Comparison of ENCODE assay signal across 11 cellular contexts in the genomic region with DNA sequence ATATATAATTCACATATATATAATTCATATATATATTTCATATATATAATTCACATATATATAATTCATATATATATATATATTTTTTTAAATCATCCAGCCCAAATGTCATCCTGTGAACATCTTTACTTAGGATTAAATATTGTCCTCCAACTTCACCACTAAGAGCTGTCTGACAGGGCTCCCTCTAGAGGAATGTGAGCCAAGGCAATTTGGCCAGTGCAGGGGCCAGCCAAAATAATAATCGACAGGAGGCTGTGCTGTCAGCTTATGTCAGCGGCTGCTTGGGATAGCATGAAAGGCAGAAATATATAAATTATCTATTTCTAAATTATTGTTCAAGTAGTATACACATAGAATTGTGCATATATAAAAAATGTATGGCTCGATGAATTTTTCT. TPM values are rescaled to one million over a fixed set of nuclear protein-coding genes. Genes with fewer than 3 reads are reported as not detected.
A peak's percentile ranks its signal among the peaks of the same experiment; 100 is the strongest.
DNase-seq lines count a peak whose midpoint lies in the region; ATAC-seq, FAIRE-seq and TF ChIP-seq lines count a peak whose summit lies in the region.
"Had no signal": no experiment of that assay in that cellular context is flagged by ENCODE, and none has a peak within 500 bp of the region (broad histone marks: within the 10 kb centered on the region; RNA-seq: fewer than 3 reads in every experiment).

No MANE protein-coding gene starts in this region.

- DNase-seq in LHCN-M2 (ENCODE audit: low read depth) (peak; percentile 5), mammary epithelial cell (peak; percentile 9), mesendoderm (peak; percentile 14), gastrocnemius medialis (no peak), NCI-H1417 (lab: John Stamatoyannopoulos, UW) (no peak), T-helper 2 cell (no peak)
- DNase-seq: stimulated activated CD4-positive, alpha-beta T cell treated with anti-CD3 and anti-CD28 coated beads, Interleukin-1b, Interleukin-23, amount 100 ng/mL, for 48 hours; testis had no signal

- H3K4me3 ChIP-seq in mammary epithelial cell (replicated peaks in 1 of 3; ENCODE audit: insufficient read depth in 1 of 3, low read depth in 2 of 3, low read length in 3 of 3) (no peak overlapping the region), mesendoderm (ENCODE audit: low read length) (no peak overlapping the region), gastrocnemius medialis (no peak overlapping the region)
- H3K4me3 ChIP-seq: testis had no signal

- H3K23ac ChIP-seq in mesendoderm (ENCODE audit: low read length): no peak overlapping the region

- no peak for ATAC-seq in gastrocnemius medialis
- ATAC-seq: activated CD4-positive, CD25-positive, alpha-beta regulatory T cell treated with anti-CD3 and anti-CD28 coated beads, Interleukin-2, amount 50 U/mL, for 24 hours had no signal

- H2BK15ac ChIP-seq in mesendoderm (replicated peaks; ENCODE audit: low read depth): no peak overlapping the region

- H4K8ac ChIP-seq in mesendoderm (ENCODE audit: low read depth, low read length): no peak overlapping the region

- TF ChIP-seq POLR2A in gastrocnemius medialis (IDR thresholded peaks at IDR 0.05): no peak

- H3K27ac ChIP-seq in mammary epithelial cell (ENCODE audit: insufficient read depth, low read depth, low read length) (no peak overlapping the region), mesendoderm (ENCODE audit: low read depth, low read length) (no peak overlapping the region), gastrocnemius medialis (no peak overlapping the region)
- H3K27ac ChIP-seq: testis had no signal

- 59% methylated on average over 3 of the region's 3 CpGs for WGBS in mammary epithelial cell (ENCODE audit: low coverage, missing lambda C conversion rate)
- no CpG with 5 or more reads among the region's 3 CpGs for WGBS in mesendoderm (ENCODE audit: extremely low coverage, insufficient coverage, low lambda C conversion rate)

- intact Hi-C loops in mammary epithelial cell (cut with micrococcal nuclease) (no loop called here), gastrocnemius medialis (cut with DNase I; ENCODE audit: low total_unique reads) (no loop called here)

- H3K4me1 ChIP-seq in mammary epithelial cell (ENCODE audit: insufficient read depth, low read length) (no peaks in the 10 kb centered on the region), mesendoderm (ENCODE audit: control insufficient read depth, low read depth, low read length) (no peaks in the 10 kb centered on the region), gastrocnemius medialis (no peaks in the 10 kb centered on the region)
- H3K4me1 ChIP-seq: testis had no signal

- no TSS peak for BruUV-seq in mammary epithelial cell (replicated peaks; lab: Mats Ljungman, UMichigan)

- no peak overlapping the region for H3K56ac ChIP-seq in mesendoderm (ENCODE audit: low read length)

- no peaks in the 10 kb centered on the region for H4K20me1 ChIP-seq in mammary epithelial cell (ENCODE audit: insufficient read depth, low read length)

- CTCF ChIA-PET in mammary epithelial cell (lab: Charles Lee; ENCODE audit: low non-redundant PET): interaction anchor here (0.6 kb wide), 2 partner anchors 41 to 92 kb away, joined by 5 to 12 read pairs; no protein-coding TSS in a partner anchor

- H3K36me3 ChIP-seq in mammary epithelial cell (ENCODE audit: insufficient read depth, low read length): no peaks in the 10 kb centered on the region
- H3K36me3 ChIP-seq in mesendoderm (ENCODE audit: control insufficient read depth, insufficient read depth, low read length): no peaks in the 10 kb centered on the region
- H3K36me3 ChIP-seq in gastrocnemius medialis: no peaks in the 10 kb centered on the region

- in situ Hi-C loops in mammary epithelial cell (cut with MboI; ENCODE audit: low sequenced_read_pairs in 2 of 2) (no loop called here), gastrocnemius medialis (cut with MboI; ENCODE audit: low sequenced_read_pairs in 4 of 4) (no loop called here)

- no peak overlapping the region for H3K18ac ChIP-seq in mesendoderm (ENCODE audit: low read length)

- no peak overlapping the region for H2AK5ac ChIP-seq in mesendoderm (ENCODE audit: low read length)

- FAIRE-seq in G401.6 (lab: Jason Lieb, UNC): peak; percentile 96

- H3K9ac ChIP-seq in mammary epithelial cell (ENCODE audit: insufficient read depth, low read length) (no peak overlapping the region), mesendoderm (ENCODE audit: low read length) (no peak overlapping the region)

- dilution Hi-C loops in mammary epithelial cell (cut with HindIII; ENCODE audit: low sequenced_read_pairs): no loop called here

- no peaks in the 10 kb centered on the region for H3K79me1 ChIP-seq in mesendoderm (ENCODE audit: low read length)

- H3K9me3 ChIP-seq in mammary epithelial cell (replicated peaks; ENCODE audit: insufficient read depth, low read length) (no peaks in the 10 kb centered on the region), gastrocnemius medialis (no peaks in the 10 kb centered on the region)
- H3K9me3 ChIP-seq: testis had no signal

- H3K4me2 ChIP-seq in mammary epithelial cell (ENCODE audit: insufficient read depth, low read depth, low read length): no peak overlapping the region
- no peak overlapping the region for H3K4me2 ChIP-seq in mesendoderm (ENCODE audit: low read length)

- H3K27me3 ChIP-seq in mammary epithelial cell (ENCODE audit: insufficient read depth, low read length) (peaks cover 7% of the 10 kb centered on the region), mesendoderm (ENCODE audit: insufficient read depth, low read length, poor library complexity) (no peaks in the 10 kb centered on the region), gastrocnemius medialis (peaks cover 0 to 3% (median 0%) of the 10 kb centered on the region in 3 donors)
- H3K27me3 ChIP-seq: testis had no signal

- no peak overlapping the region for H2BK120ac ChIP-seq in mesendoderm (ENCODE audit: low read depth, low read length)

- no peak overlapping the region for H2AFZ ChIP-seq in mammary epithelial cell (ENCODE audit: low read depth, low read length)

- TF ChIP-seq CTCF in mammary epithelial cell (conservative IDR thresholded peaks at IDR 0.05 in 1 of 2, IDR thresholded peaks at IDR 0.05 in 1 of 2; ENCODE audit: extremely low read depth in 1 of 2, insufficient read depth in 1 of 2, low read depth in 1 of 2, low read length in 2 of 2) (peak; percentile 56 to 60), gastrocnemius medialis (IDR thresholded peaks at IDR 0.05 in 4 of 5, conservative IDR thresholded peaks at IDR 0.05 in 1 of 5) (no peak)

- H3K4ac ChIP-seq in mesendoderm (ENCODE audit: low read depth, low read length): no peak overlapping the region

- no peaks in the 10 kb centered on the region for H3K79me2 ChIP-seq in mammary epithelial cell (ENCODE audit: insufficient read depth, low read length)
- no peaks in the 10 kb centered on the region for H3K79me2 ChIP-seq in mesendoderm (ENCODE audit: control insufficient read depth, insufficient read depth, low read length)

- no peak overlapping the region for H2BK5ac ChIP-seq in mesendoderm (ENCODE audit: low read length)

- no peak overlapping the region for H4K5ac ChIP-seq in mesendoderm (ENCODE audit: low read length)

RNA-seq across cellular contexts. Expression of gene EGFL6, which starts 29.5 kb away (rescaled TPM):
- total RNA-seq in LHCN-M2 (2014; rRNA removed) (not detected in 2 replicates), mammary epithelial cell (1 to 10 TPM in 1 of 2 donors, under 1 TPM in 1; 0.24 to 1.2 TPM), gastrocnemius medialis (under 1 TPM in 1 of 4 donors, not detected in 3; 0.09 TPM)
- polyA plus RNA-seq in LHCN-M2 (2012): not detected
- polyA plus RNA-seq in mammary epithelial cell: 0.11 TPM
- polyA minus RNA-seq in mammary epithelial cell: not detected
- polyA plus RNA-seq in mesendoderm (2013, experiment 1 of 2): 0.11 TPM
- 0.07 TPM for polyA plus RNA-seq in mesendoderm (2013, experiment 2 of 2)
- total RNA-seq: NCI-H460 had no signal

RNA-seq across cellular contexts. Expression of gene TCEANC, which starts 54.1 kb away (rescaled TPM):
- total RNA-seq in LHCN-M2 (2014; rRNA removed) (1.4 and 2.0 TPM in 2 replicates), mammary epithelial cell (1 to 10 TPM; 3.9 to 4.2 TPM), gastrocnemius medialis (1 to 10 TPM; 2.9 to 4.1 (median 3.3) TPM)
- polyA plus RNA-seq in LHCN-M2 (2012): 0.63 TPM
- 0.69 TPM for polyA plus RNA-seq in mammary epithelial cell
- not detected for polyA minus RNA-seq in mammary epithelial cell
- polyA plus RNA-seq in mesendoderm (2013, experiment 1 of 2): 1.1 TPM
- polyA plus RNA-seq in mesendoderm (2013, experiment 2 of 2): 1.1 TPM

Comparison
In these comparisons a context has a peak if more than half of its experiments do, and no peak if none do; other contexts are left out.
1. DNase-seq: peak in LHCN-M2 (single experiment), mammary epithelial cell (single experiment) and mesendoderm (single experiment); none in gastrocnemius medialis (0 of 2), NCI-H1417 (0 of 3) and T-helper 2 cell (0 of 5).
2. CTCF ChIP-seq: peak in mammary epithelial cell (2 of 2); none in gastrocnemius medialis (0 of 5).